ENCODE assay signal across 20 cellular contexts in genomic region chr10:130013263-130013937, GRCh38. TPM values are rescaled to one million over a fixed set of nuclear protein-coding genes. Genes with fewer than 3 reads are reported as not detected.
"Had no signal": no experiment of that assay in that cellular context is flagged by ENCODE, and none has a peak within 500 bp of the region (broad histone marks: within the 10 kb centered on the region; RNA-seq: fewer than 3 reads in every experiment).

No MANE protein-coding gene starts in this region.

- H3K9me3 Mint-ChIP-seq: activated naive CD8-positive, alpha-beta T cell treated with anti-CD3 and anti-CD28 coated beads for 36 hours; activated T-cell treated with anti-CD3 and anti-CD28 coated beads, Interleukin-2, amount 50 U/mL, for 4 hours; endodermal cell; immature natural killer cell; stimulated activated naive CD8-positive, alpha-beta T cell treated with anti-CD3 and anti-CD28 coated beads, Interleukin-15, Interleukin-2, amounts not matched to agents 100 ng/mL and 50 ng/mL, for 24 hours; T-cell; T-helper 2 cell treated with Interferon-gamma antibody and Interleukin-4, amounts not matched to agents 5 μg/mL and 100 μg/mL, for 36 hours had no signal

- H3K4me3 Mint-ChIP-seq: activated naive CD8-positive, alpha-beta T cell treated with anti-CD3 and anti-CD28 coated beads for 36 hours; activated T-cell treated with anti-CD3 and anti-CD28 coated beads, Interleukin-2, amount 50 U/mL, for 4 hours; endodermal cell; immature natural killer cell; stimulated activated naive CD8-positive, alpha-beta T cell treated with anti-CD3 and anti-CD28 coated beads, Interleukin-15, Interleukin-2, amounts not matched to agents 100 ng/mL and 50 ng/mL, for 24 hours; T-cell; T-helper 2 cell treated with Interferon-gamma antibody and Interleukin-4, amounts not matched to agents 5 μg/mL and 100 μg/mL, for 36 hours had no signal

- H3K27ac ChIP-seq: VCaP had no signal

- H3K36me3 Mint-ChIP-seq: activated naive CD8-positive, alpha-beta T cell treated with anti-CD3 and anti-CD28 coated beads for 36 hours; immature natural killer cell; T-cell had no signal

- H3K27ac Mint-ChIP-seq: activated naive CD8-positive, alpha-beta T cell treated with anti-CD3 and anti-CD28 coated beads for 36 hours; endodermal cell; immature natural killer cell; stimulated activated naive CD8-positive, alpha-beta T cell treated with anti-CD3 and anti-CD28 coated beads, Interleukin-15, Interleukin-2, amounts not matched to agents 100 ng/mL and 50 ng/mL, for 24 hours; T-cell; T-helper 2 cell treated with Interferon-gamma antibody and Interleukin-4, amounts not matched to agents 5 μg/mL and 100 μg/mL, for 36 hours had no signal

- H3K4me1 ChIP-seq: transverse colon had no signal

- ATAC-seq: activated T-cell treated with anti-CD3 and anti-CD28 coated beads, Interleukin-2, amount 50 U/mL, for 4 hours; left ventricle myocardium superior; T-cell had no signal

- H3K4me1 Mint-ChIP-seq: immature natural killer cell had no signal

- H3K4me3 ChIP-seq: transverse colon had no signal

- H3K9me3 ChIP-seq: transverse colon had no signal

- H3K36me3 ChIP-seq: transverse colon had no signal

- DNase-seq: activated CD8-positive, alpha-beta memory T cell treated with anti-CD3 and anti-CD28 coated beads, Interleukin-2, amount 50 U/mL, for 4 hours; activated naive CD4-positive, alpha-beta T cell treated with Interleukin-2 at 50 U/mL for 16 hours; activated naive CD8-positive, alpha-beta T cell treated with anti-CD3 and anti-CD28 coated beads for 36 hours; activated T-cell treated with anti-CD3 and anti-CD28 coated beads, Interleukin-2, amount 50 U/mL, for 4 hours; amygdala; cerebellar nuclear complex; cortex of kidney; endodermal cell; foreskin melanocyte; immature natural killer cell; left ventricle myocardium superior; nucleus accumbens; stimulated activated CD4-positive, alpha-beta T cell treated with anti-CD3 and anti-CD28 coated beads, Interleukin-2, amount 100 ng/mL, for 48 hours; substantia nigra; T-cell; transverse colon had no signal

- H3K27me3 Mint-ChIP-seq: stimulated activated naive CD8-positive, alpha-beta T cell treated with anti-CD3 and anti-CD28 coated beads, Interleukin-15, Interleukin-2, amounts not matched to agents 100 ng/mL and 50 ng/mL, for 24 hours had no signal

RNA-seq across cellular contexts. Expression of gene EBF3, which starts 49.3 kb away (rescaled TPM):
- total RNA-seq: activated naive CD8-positive, alpha-beta T cell treated with anti-CD3 and anti-CD28 coated beads for 36 hours; activated T-cell treated with anti-CD3 and anti-CD28 coated beads, Interleukin-2, amount 50 U/mL, for 4 hours; kidney epithelial cell; T-cell had no signal
- polyA plus RNA-seq: immature natural killer cell had no signal
